ENCODE assay signal across 9 cellular contexts in the genomic region with DNA sequence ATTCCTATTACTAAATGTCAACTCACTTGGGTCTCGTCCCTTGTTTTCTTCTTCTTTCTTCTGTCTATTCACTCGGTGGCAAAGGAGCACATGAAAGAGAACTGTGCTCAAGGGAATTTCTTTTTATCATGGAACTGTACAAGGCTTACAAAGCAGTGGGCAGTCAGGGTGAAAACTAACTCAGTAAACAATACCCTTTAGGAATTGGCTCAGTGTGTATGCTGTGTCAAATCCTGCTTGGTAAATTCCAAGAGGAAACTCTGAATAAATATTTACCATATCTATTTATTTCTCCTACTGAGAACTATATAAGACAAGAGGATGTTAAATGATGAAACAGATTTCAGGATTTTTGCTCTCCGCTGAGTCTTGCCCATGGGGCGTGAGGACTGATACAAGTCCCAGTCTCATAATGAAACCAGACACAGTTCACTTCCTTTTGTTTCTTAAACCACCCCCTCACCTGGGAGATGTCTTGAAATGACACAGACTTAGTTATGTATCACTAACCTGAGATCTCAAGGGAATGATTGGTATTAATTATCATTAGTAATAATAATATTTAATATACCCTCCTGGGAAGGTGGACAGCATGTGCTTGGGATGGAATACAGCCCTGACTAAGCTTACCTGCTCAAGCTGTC.
DNase-seq lines count a peak whose midpoint lies in the region; ATAC-seq and TF ChIP-seq lines count a peak whose summit lies in the region.
"Had no signal": no experiment of that assay in that cellular context is flagged by ENCODE, and none has a peak within 500 bp of the region (broad histone marks: within the 10 kb centered on the region; RNA-seq: fewer than 3 reads in every experiment).

No MANE protein-coding gene starts in this region.

- H3K36me3 ChIP-seq in A673 (ENCODE audit: insufficient read depth, low read length, poor library complexity, severe bottlenecking), result no peaks in the 10 kb centered on the region

- intact Hi-C loops in A673 (cut with micrococcal nuclease; ENCODE audit: unreplicated experiment), result no loop called here

- no peak overlapping the region for H3K27ac ChIP-seq in A673 (ENCODE audit: low read depth, low read length, poor library complexity, severe bottlenecking)

- ATAC-seq in GM18511 (IDR thresholded peaks at IDR 0.05; ENCODE audit: unreplicated experiment) (peak; percentile 93), GM21515 (IDR thresholded peaks at IDR 0.05; ENCODE audit: unreplicated experiment) (peak; percentile 85), HG03439 (IDR thresholded peaks at IDR 0.05; ENCODE audit: unreplicated experiment) (peak; percentile 89)

- no peak overlapping the region for H3K4me3 ChIP-seq in epithelial cell of esophagus (ENCODE audit: low read length)
- H3K4me3 ChIP-seq in A673 (ENCODE audit: low read depth, low read length, poor library complexity, severe bottlenecking), result no peak overlapping the region

- no TSS peak for BruUV-seq in A673 (replicated peaks; lab: Mats Ljungman, UMichigan)

- no peaks in the 10 kb centered on the region for H3K9me3 ChIP-seq in A673 (ENCODE audit: low read depth, low read length, poor library complexity, severe bottlenecking)

- H3K4me1 ChIP-seq in A673 (ENCODE audit: insufficient read depth, low read length, poor library complexity, severe bottlenecking), result no peaks in the 10 kb centered on the region

- TF ChIP-seq CTCF in epithelial cell of esophagus (IDR thresholded peaks at IDR 0.05; ENCODE audit: insufficient read depth, low read depth, low read length, missing control alignments) (no peak), A673 (conservative IDR thresholded peaks at IDR 0.05; ENCODE audit: low read depth, low read length) (no peak)

- in situ Hi-C loops in KBM-7 (cut with MboI; ENCODE audit: low pct_unique_long_range_greater_than_20kb, low sequenced_read_pairs), result no loop called here

- H3K27me3 ChIP-seq in A673 (replicated peaks; ENCODE audit: insufficient read depth, low read depth, low read length, poor library complexity), result peaks cover 4% of the 10 kb centered on the region

- POLR2A ChIA-PET in A673 (lab: Charles Lee; ENCODE audit: low non-redundant PET), result interaction anchor here (0.5 kb wide), 1 partner anchor 656 kb away, joined by 3 read pairs; no protein-coding TSS in a partner anchor

- CTCF ChIA-PET in A673 (lab: Charles Lee), result no interaction called here

- peak; percentile 79 for DNase-seq in epithelial cell of esophagus (ENCODE audit: low read depth)
- no peak for DNase-seq in A673 (ENCODE audit: low spot score)
- DNase-seq in COLO668 (lab: John Stamatoyannopoulos, UW; ENCODE audit: unreplicated experiment), result no peak
- DNase-seq in KBM-7, result no peak
- no peak for DNase-seq in HT-29 (ENCODE audit: low spot score)
- DNase-seq: NCI-H187 had no signal
